12 cellular contexts compared by ENCODE assay signal in the genomic region with DNA sequence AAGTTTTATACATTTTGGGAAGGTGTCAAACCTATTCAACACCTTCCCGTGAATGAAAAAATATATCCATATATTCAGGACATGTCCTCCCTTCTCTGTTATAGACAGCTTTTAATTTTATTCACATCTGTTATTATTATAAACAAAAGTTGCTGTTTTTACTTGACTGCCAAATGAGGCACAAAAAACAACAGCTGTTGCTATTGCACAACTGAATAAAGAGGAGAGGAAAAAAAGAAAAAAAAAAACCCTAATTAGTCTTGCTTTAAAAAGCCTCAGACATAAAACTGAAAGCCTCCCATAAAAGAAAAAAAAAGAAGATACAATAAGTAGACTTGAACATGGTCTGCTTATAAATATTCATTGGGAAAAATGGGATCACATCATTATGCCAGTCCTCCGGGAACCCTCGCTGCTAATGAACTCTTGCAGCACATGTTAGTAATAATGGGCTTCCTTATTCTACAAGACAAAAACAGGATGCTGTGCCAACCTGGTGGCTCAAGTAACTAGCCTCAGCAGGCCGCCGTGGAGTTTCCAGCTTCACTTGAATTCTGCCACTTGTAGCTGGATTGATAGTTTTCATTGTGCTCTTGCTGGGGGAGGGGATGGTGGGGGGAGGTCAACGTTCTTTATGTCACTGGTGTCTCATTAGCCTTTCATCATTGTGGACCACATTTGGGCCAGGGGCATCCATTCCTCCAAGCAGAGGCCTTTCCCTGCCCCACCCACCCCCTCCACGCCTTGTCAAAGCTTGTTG.
DNase-seq lines count a peak whose midpoint lies in the region; ATAC-seq and TF ChIP-seq lines count a peak whose summit lies in the region.
"Had no signal": no experiment of that assay in that cellular context is flagged by ENCODE, and none has a peak within 500 bp of the region (broad histone marks: within the 10 kb centered on the region; RNA-seq: fewer than 3 reads in every experiment).

No MANE protein-coding gene starts in this region.

- no peak overlapping the region for H3K9ac ChIP-seq in SK-N-SH

- CTCF ChIA-PET in HEK293 (lab: Yijun Ruan, JAX) (interaction anchor here (1.2 to 2.0 kb wide), 2 partner anchors 76 to 77 kb away, joined by 3 to 7 read pairs; no protein-coding TSS in a partner anchor), SK-N-SH (lab: Yijun Ruan, JAX) (interaction anchor here (0.6 to 0.8 kb wide), 3 partner anchors 14 to 861 kb away, joined by 3 read pairs; no protein-coding TSS in a partner anchor)

- WGBS in SK-N-SH (ENCODE audit: low lambda C conversion rate), result 25% methylated on average over 7 of the region's 7 CpGs

- H3F3A ChIP-seq in SK-N-SH (replicated peaks; ENCODE audit: insufficient read depth), result peaks cover 21% of the 10 kb centered on the region

- TF ChIP-seq POLR2A in gastrocnemius medialis (IDR thresholded peaks at IDR 0.05), result no peak

- H3K79me2 ChIP-seq in SK-N-SH (ENCODE audit: insufficient read depth), result no peaks in the 10 kb centered on the region

- DNase-seq in SK-N-SH (no peak), head of caudate nucleus (peak in 36 of 42 donors; percentile 18 to 82 (median 50)), gastrocnemius medialis (peak in 1 of 2 donors; percentile 32)
- DNase-seq: left lung, MV-4-11, psoas muscle, tibial artery had no signal

- no peaks in the 10 kb centered on the region for H4K20me1 ChIP-seq in SK-N-SH (ENCODE audit: insufficient read depth)

- H3K9me3 ChIP-seq in HEK293 (ENCODE audit: control insufficient read depth, insufficient read depth, low read depth, low read length) (no peaks in the 10 kb centered on the region), SK-N-SH (no peaks in the 10 kb centered on the region), gastrocnemius medialis (no peaks in the 10 kb centered on the region)
- H3K9me3 ChIP-seq: left lung, psoas muscle, tibial artery had no signal

- H3K4me1 ChIP-seq in HEK293 (ENCODE audit: control insufficient read depth, insufficient read depth, low read length) (peaks cover 11% of the 10 kb centered on the region; the same call in 1 of the 2 replicates), SK-N-SH (ENCODE audit: control insufficient read depth in 1 of 2, insufficient read depth in 2 of 2, low read depth in 1 of 2, low read length in 1 of 2) (peaks cover 0 to 48% of the 10 kb centered on the region in 2 experiments; a peak in 2 of 4 replicates), gastrocnemius medialis (no peaks in the 10 kb centered on the region)
- H3K4me1 ChIP-seq: psoas muscle, tibial artery had no signal

- H3K4me3 ChIP-seq in HEK293 (ENCODE audit: low read depth, low read length) (no peak overlapping the region), SK-N-SH (ENCODE audit: low read depth in 2 of 2, low read length in 1 of 2) (no peak overlapping the region), gastrocnemius medialis (no peak overlapping the region)
- H3K4me3 ChIP-seq: left lung, psoas muscle, tibial artery had no signal

- no peaks in the 10 kb centered on the region for H3K9me2 ChIP-seq in SK-N-SH

- in situ Hi-C loops in gastrocnemius medialis (cut with MboI; ENCODE audit: low sequenced_read_pairs in 4 of 4), result no loop called here

- peaks cover 0 to 7% of the 10 kb centered on the region in 2 experiments; a peak in 1 of 3 replicates for H3K36me3 ChIP-seq in HEK293 (ENCODE audit: control insufficient read depth in 2 of 2, insufficient read depth in 1 of 2, low read length in 2 of 2)
- H3K36me3 ChIP-seq in SK-N-SH (replicated peaks in 1 of 2; ENCODE audit: control insufficient read depth in 1 of 2, insufficient read depth in 2 of 2, low read length in 1 of 2), result no peaks in the 10 kb centered on the region
- H3K36me3 ChIP-seq in gastrocnemius medialis, result no peaks in the 10 kb centered on the region
- H3K36me3 ChIP-seq: left lung had no signal

- H3K4me2 ChIP-seq in SK-N-SH, result no peak overlapping the region

- peak in 1 of 2 experiments; percentile 11; a peak in 1 of 4 replicates for TF ChIP-seq EP300 in SK-N-SH (IDR thresholded peaks at IDR 0.05; ENCODE audit: borderline replicate concordance in 1 of 2, low read depth in 1 of 2, low read length in 1 of 2)

- TF ChIP-seq RAD21 in SK-N-SH (IDR thresholded peaks at IDR 0.05; ENCODE audit: low read length), result no peak

- POLR2A ChIA-PET in HEK293 (lab: Yijun Ruan, JAX) (interaction anchor here (0.6 kb wide), 1 partner anchor 929 kb away, joined by 5 read pairs; no protein-coding TSS in a partner anchor), SK-N-SH (lab: Yijun Ruan, JAX) (no interaction called here)

- ATAC-seq in gastrocnemius medialis (peak in 1 of 2 donors; percentile 45), GM19328 (IDR thresholded peaks at IDR 0.05; ENCODE audit: unreplicated experiment) (no peak), HG02678 (IDR thresholded peaks at IDR 0.05; ENCODE audit: unreplicated experiment) (no peak), GM19324 (IDR thresholded peaks at IDR 0.05; ENCODE audit: low FRiP score, unreplicated experiment) (no peak)
- no peak for ATAC-seq in activated CD4-positive, CD25-positive, alpha-beta regulatory T cell treated with anti-CD3 and anti-CD28 coated beads, Interleukin-2, amount 50 U/mL, for 24 hours
- ATAC-seq: left lung had no signal

- H3K27me3 ChIP-seq in SK-N-SH (ENCODE audit: insufficient read depth) (no peaks in the 10 kb centered on the region), gastrocnemius medialis (no peaks in the 10 kb centered on the region)
- H3K27me3 ChIP-seq: left lung, tibial artery had no signal

- intact Hi-C loops in head of caudate nucleus (cut with DNase I) (no loop called here), gastrocnemius medialis (cut with DNase I; ENCODE audit: low total_unique reads) (no loop called here)

- TF ChIP-seq CTCF in HEK293 (tag by site-specific recombination; IDR thresholded peaks at IDR 0.05) (no peak), SK-N-SH (IDR thresholded peaks at IDR 0.05) (no peak), gastrocnemius medialis (IDR thresholded peaks at IDR 0.05 in 4 of 5, conservative IDR thresholded peaks at IDR 0.05 in 1 of 5) (no peak)

- H3K27ac ChIP-seq in HEK293 (ENCODE audit: extremely low read depth, low read depth, low read length), result no peak overlapping the region; the same call in 1 of the 2 replicates
- peak overlapping the region; percentile 3 to 7; a peak in 1 of 4 replicates for H3K27ac ChIP-seq in SK-N-SH (ENCODE audit: low read depth in 2 of 2, low read length in 1 of 2)
- H3K27ac ChIP-seq in gastrocnemius medialis, result peak overlapping the region; percentile 40 to 64 (median 43)
- H3K27ac ChIP-seq: psoas muscle, tibial artery had no signal

- peak overlapping the region; percentile 1; the same call in 1 of the 2 replicates for H2AFZ ChIP-seq in SK-N-SH (ENCODE audit: low read depth)

TF ChIP-seq in HEK293, 187 proteins besides CTCF, POLR2A, EP300 and RAD21 (continues in another document):
- no peak for TF ChIP-seq ZNF610 (tag by site-specific recombination; IDR thresholded peaks at IDR 0.05; ENCODE audit: borderline replicate concordance)
- no peak for TF ChIP-seq SETDB1 (IDR thresholded peaks at IDR 0.05; ENCODE audit: insufficient read length, low read length)
- no peak for TF ChIP-seq HOXD13 (CRISPR knock-in tag; IDR thresholded peaks at IDR 0.05; ENCODE audit: borderline replicate concordance)
- no peak for TF ChIP-seq ZNF394 (tag by site-specific recombination; IDR thresholded peaks at IDR 0.05; ENCODE audit: borderline replicate concordance)
- TF ChIP-seq KLF8 (tag by site-specific recombination; IDR thresholded peaks at IDR 0.05), result no peak
- TF ChIP-seq ZFHX2 (tag by site-specific recombination; conservative IDR thresholded peaks at IDR 0.05), result no peak
- TF ChIP-seq ZSCAN30 (tag by site-specific recombination; IDR thresholded peaks at IDR 0.05), result no peak

TF ChIP-seq in SK-N-SH, 30 proteins besides CTCF, POLR2A, EP300 and RAD21:
- TF ChIP-seq, protein P1, sequence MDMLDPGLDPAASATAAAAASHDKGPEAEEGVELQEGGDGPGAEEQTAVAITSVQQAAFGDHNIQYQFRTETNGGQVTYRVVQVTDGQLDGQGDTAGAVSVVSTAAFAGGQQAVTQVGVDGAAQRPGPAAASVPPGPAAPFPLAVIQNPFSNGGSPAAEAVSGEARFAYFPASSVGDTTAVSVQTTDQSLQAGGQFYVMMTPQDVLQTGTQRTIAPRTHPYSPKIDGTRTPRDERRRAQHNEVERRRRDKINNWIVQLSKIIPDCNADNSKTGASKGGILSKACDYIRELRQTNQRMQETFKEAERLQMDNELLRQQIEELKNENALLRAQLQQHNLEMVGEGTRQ (IDR thresholded peaks at IDR 0.05; ENCODE audit: borderline replicate concordance, low read depth, low read length), result no peak
- TF ChIP-seq NFIC (IDR thresholded peaks at IDR 0.05; ENCODE audit: borderline replicate concordance) (peak; percentile 40; the same call in 1 of the 2 replicates), SIN3A (IDR thresholded peaks at IDR 0.05; ENCODE audit: borderline replicate concordance, low read depth, low read length) (0 out of 2 replicates have a peak, but pooled peaks have one; percentile 28), TCF12 (IDR thresholded peaks at IDR 0.05) (peak; percentile 50; the same call in 1 of the 2 replicates)
TF ChIP-seq in SK-N-SH: peak in this region for 3.
